8 cellular contexts compared by ENCODE assay signal in the genomic region with DNA sequence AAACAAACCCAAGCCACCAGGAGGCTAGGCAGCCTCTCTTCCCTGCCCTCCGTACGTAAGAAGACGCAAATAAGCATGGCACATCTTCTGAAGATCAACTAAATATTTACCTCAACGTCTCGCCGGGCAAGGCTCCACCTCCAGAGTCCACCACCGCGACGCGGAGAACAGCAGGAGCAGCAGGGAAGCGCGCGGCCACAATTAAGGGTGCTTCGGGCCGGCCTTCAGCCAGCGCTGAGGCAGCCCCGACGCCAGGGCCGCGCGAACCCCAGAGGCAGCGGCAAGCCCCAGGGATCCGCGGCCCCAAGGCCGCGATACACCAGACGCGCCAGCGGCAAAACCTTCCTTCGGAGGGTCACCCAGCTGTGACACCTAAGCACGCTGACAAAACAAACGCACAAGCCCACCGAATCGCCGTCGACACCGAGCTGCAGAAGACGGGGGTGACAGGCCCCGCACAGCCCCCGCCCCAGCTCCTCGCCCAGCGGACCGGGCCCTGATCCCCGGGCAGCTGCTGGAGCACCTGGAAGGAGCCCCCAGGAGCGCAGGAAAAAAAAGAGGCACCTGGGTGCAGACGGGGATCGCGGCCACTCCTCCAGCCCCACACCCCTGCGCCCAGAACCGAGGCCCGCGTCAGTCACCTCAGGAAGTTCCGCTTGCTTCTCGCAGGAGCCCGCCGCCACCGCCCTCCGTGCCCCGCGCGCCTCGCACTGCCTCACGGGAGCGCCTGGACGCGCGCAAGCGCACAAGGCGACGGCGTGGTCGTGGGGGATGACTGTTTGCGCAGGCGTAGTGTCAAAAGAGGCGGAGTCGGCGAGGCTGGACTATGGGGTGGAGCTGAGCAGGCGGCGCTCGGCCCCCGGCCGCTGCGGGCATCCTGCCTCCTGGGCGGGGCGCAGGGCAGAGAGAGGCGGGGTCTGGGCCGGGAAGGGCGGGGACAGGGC. TPM values are rescaled to one million over a fixed set of nuclear protein-coding genes. Genes with fewer than 3 reads are reported as not detected.
DNase-seq lines count a peak whose midpoint lies in the region; ATAC-seq and TF ChIP-seq lines count a peak whose summit lies in the region.

TSS of gene HAUS3 (minus strand) at position 712 of the 944 bp plus-strand sequence. CDS start 1,175 bp downstream, outside the sequence.
TSS of gene POLN (minus strand) at position 712 of the 944 bp plus-strand sequence. CDS start 12,890 bp downstream, outside the sequence.

- H3K4me3 ChIP-seq in DOHH2 (ENCODE audit: low read length) (peak within 1 kb of the TSS; percentile 91), GM23248 (peak within 1 kb of the TSS; percentile 83)

- peak within 1 kb of the TSS; percentile 93 for H3K4me3 Mint-ChIP-seq in activated T-helper 17 cell treated with anti-CD3 and anti-CD28 coated beads, Interleukin-2, amount 50 U/mL, for 72 hours
- peak within 1 kb of the TSS; percentile 88 to 92 (median 89) for H3K4me3 Mint-ChIP-seq in nephron

- in situ Hi-C loops in GM23248 (cut with MboI) = no loop called here

- H3K4me1 ChIP-seq in DOHH2 (ENCODE audit: control insufficient read depth, low read length) (peaks cover 55% of the 10 kb centered on the region), GM23248 (ENCODE audit: insufficient read depth) (peaks cover 29% of the 10 kb centered on the region)

- H3K27ac Mint-ChIP-seq in activated T-helper 17 cell treated with anti-CD3 and anti-CD28 coated beads, Interleukin-2, amount 50 U/mL, for 72 hours = peak within 1 kb of the TSS; percentile 86
- peak within 1 kb of the TSS in 2 of 3 experiments; percentile 1 to 52 for H3K27ac Mint-ChIP-seq in nephron

- peaks cover 52% of the 10 kb centered on the region for H3K4me1 Mint-ChIP-seq in activated T-helper 17 cell treated with anti-CD3 and anti-CD28 coated beads, Interleukin-2, amount 50 U/mL, for 72 hours
- H3K4me1 Mint-ChIP-seq in nephron = peaks cover 51% of the 10 kb centered on the region

- H3K4me2 ChIP-seq in DOHH2 (ENCODE audit: low read length) (peak within 1 kb of the TSS; percentile 77), GM23248 (ENCODE audit: unreplicated experiment) (peak within 1 kb of the TSS; percentile 77)

- H3K36me3 ChIP-seq in DOHH2 (ENCODE audit: control insufficient read depth, low read length) (peaks cover 34% of the 10 kb centered on the region), GM23248 (ENCODE audit: low read depth) (no peaks in the 10 kb centered on the region; the same call in 1 of the 2 replicates)

- H3K27me3 Mint-ChIP-seq in activated T-helper 17 cell treated with anti-CD3 and anti-CD28 coated beads, Interleukin-2, amount 50 U/mL, for 72 hours = no peaks in the 10 kb centered on the region
- H3K27me3 Mint-ChIP-seq in nephron (ENCODE audit: low read depth) = no peaks in the 10 kb centered on the region

- peaks cover 9% of the 10 kb centered on the region for H3F3A ChIP-seq in DOHH2 (ENCODE audit: control insufficient read depth, insufficient read depth)
- peaks cover 18% of the 10 kb centered on the region for H3F3A ChIP-seq in GM23248 (ENCODE audit: insufficient read depth)

- peak; percentile 94 for ATAC-seq in activated T-helper 17 cell treated with anti-CD3 and anti-CD28 coated beads, Interleukin-2, amount 50 U/mL, for 72 hours (replicated peaks)
- ATAC-seq in stimulated activated naive CD8-positive, alpha-beta T cell treated with anti-CD3 and anti-CD28 coated beads, Interleukin-15, Interleukin-2, amounts not matched to agents 100 U/mL and 50 U/mL, for 24 hours = peak; percentile 98

- WGBS in GM23248 (ENCODE audit: low coverage in 1 of 2, low lambda C conversion rate in 2 of 2, missing lambda C conversion rate in 2 of 2), 2 experiments = 1% methylated on average over 63 to 83 of the region's 88 CpGs

- H3K36me3 Mint-ChIP-seq in activated T-helper 17 cell treated with anti-CD3 and anti-CD28 coated beads, Interleukin-2, amount 50 U/mL, for 72 hours (ENCODE audit: low read depth) = peaks cover 46% of the 10 kb centered on the region
- H3K36me3 Mint-ChIP-seq in nephron (ENCODE audit: low read depth) = peaks cover 10% of the 10 kb centered on the region

- H2AFZ ChIP-seq in GM23248 = peak within 1 kb of the TSS; percentile 86

- H3K27ac ChIP-seq in DOHH2 (ENCODE audit: low read depth, low read length) = peak within 1 kb of the TSS; percentile 60
- H3K27ac ChIP-seq in GM23248 = peak within 1 kb of the TSS; percentile 22

- no peaks in the 10 kb centered on the region for H3K9me3 ChIP-seq in DOHH2 (ENCODE audit: control insufficient read depth, insufficient read depth, low read length)
- no peaks in the 10 kb centered on the region for H3K9me3 ChIP-seq in GM23248 (ENCODE audit: low read depth)

- DNase-seq in GM23248 (peak; percentile 99), Kasumi-1 (lab: John Stamatoyannopoulos, UW) (peak; percentile 94), RKO (ENCODE audit: low spot score) (peak; percentile 94), fibroblast of peridontal ligament (ENCODE audit: extremely low read depth) (peak; percentile 97)
- DNase-seq in stimulated activated naive CD8-positive, alpha-beta T cell treated with anti-CD3 and anti-CD28 coated beads, Interleukin-15, Interleukin-2, amounts not matched to agents 100 U/mL and 50 U/mL, for 24 hours = peak; percentile 99

- H3K79me2 ChIP-seq in DOHH2 (ENCODE audit: control insufficient read depth, low read length) (peaks cover 50% of the 10 kb centered on the region), GM23248 (ENCODE audit: insufficient read depth) (peaks cover 49% of the 10 kb centered on the region)

- TF ChIP-seq CTCF in DOHH2 (IDR thresholded peaks at IDR 0.05; ENCODE audit: low read depth, low read length, poor library complexity, severe bottlenecking) (no peak), nephron (IDR thresholded peaks at IDR 0.05; ENCODE audit: unreplicated experiment in 3 of 3) (peak in 1 of 3 experiments; percentile 8)

- H3K9ac ChIP-seq in GM23248 = peak within 1 kb of the TSS; percentile 87

- H3K27me3 ChIP-seq in DOHH2 (ENCODE audit: control insufficient read depth, low read length) (no peaks in the 10 kb centered on the region), GM23248 (replicated peaks; ENCODE audit: insufficient read depth) (no peaks in the 10 kb centered on the region)

- H3K9me3 Mint-ChIP-seq in activated T-helper 17 cell treated with anti-CD3 and anti-CD28 coated beads, Interleukin-2, amount 50 U/mL, for 72 hours = no peaks in the 10 kb centered on the region
- H3K9me3 Mint-ChIP-seq in nephron = no peaks in the 10 kb centered on the region

- H3K9me2 ChIP-seq in DOHH2 (replicated peaks; ENCODE audit: control insufficient read depth, low read length) (no peaks in the 10 kb centered on the region), GM23248 (ENCODE audit: insufficient read depth) (no peaks in the 10 kb centered on the region)

- peaks cover 31% of the 10 kb centered on the region for H4K20me1 ChIP-seq in DOHH2 (ENCODE audit: control insufficient read depth, insufficient read depth, low read depth, low read length)
- H4K20me1 ChIP-seq in GM23248 (ENCODE audit: insufficient read depth) = 0 out of 2 replicates have a peak, but pooled peaks cover 3% of the 10 kb centered on the region

RNA-seq across cellular contexts. Expression of gene HAUS3, which starts in this region (rescaled TPM):
- 10.2 and 14.9 TPM in 2 replicates for total RNA-seq in GM23248 (2014; rRNA removed; shearing (Covaris generic))
- 11.6 and 13.8 TPM in 2 replicates for polyA plus RNA-seq in GM23248 (2016; fragmentation: Nextera tagmentation; extraction: Ambion mirVana)
- 10 to 100 TPM; 27.1 to 28.0 TPM for total RNA-seq in activated T-helper 17 cell treated with anti-CD3 and anti-CD28 coated beads, Interleukin-2, amount 50 U/mL, for 72 hours

RNA-seq across cellular contexts. Expression of gene POLN, which starts in this region (rescaled TPM):
- 1.8 and 3.9 TPM in 2 replicates for total RNA-seq in GM23248 (2014; rRNA removed; shearing (Covaris generic))
- polyA plus RNA-seq in GM23248 (2016; fragmentation: Nextera tagmentation; extraction: Ambion mirVana) = 0.91 and 1.6 TPM in 2 replicates
- total RNA-seq in activated T-helper 17 cell treated with anti-CD3 and anti-CD28 coated beads, Interleukin-2, amount 50 U/mL, for 72 hours = 1 to 10 TPM; 7.8 to 8.0 TPM

Comparison
In these comparisons a context has a peak if more than half of its experiments do, and no peak if none do; other contexts are left out.
1. Peak in every context shown above with its lines: DNase-seq, ATAC-seq, H3K4me3 ChIP-seq and H3K27ac ChIP-seq.